Comparison of ENCODE assay signal across 8 cellular contexts in genomic region chr22:37228106-37229011, GRCh38. TPM values are rescaled to one million over a fixed set of nuclear protein-coding genes. Genes with fewer than 3 reads are reported as not detected.
DNase-seq lines count a peak whose midpoint lies in the region; FAIRE-seq and TF ChIP-seq lines count a peak whose summit lies in the region.

No MANE protein-coding gene starts in this region.

- no peak overlapping the region for H3K4me3 ChIP-seq in osteoblast (ENCODE audit: insufficient read depth, low read length)

- no peak for DNase-seq in GM12892 (ENCODE audit: insufficient read length)
- peak; percentile 77 for DNase-seq in UCSD-AML1 (lab: John Stamatoyannopoulos, UW; ENCODE audit: unreplicated experiment)
- peak; percentile 86 for DNase-seq in osteoblast (ENCODE audit: insufficient read length, low spot score, missing footprints)
- no peak for DNase-seq in NK-92 (lab: John Stamatoyannopoulos, UW; ENCODE audit: unreplicated experiment)
- no peak for DNase-seq in 8988T
- DNase-seq in NOMO-1 treated with dmso at 0.1 percent for 144 hours (lab: John Stamatoyannopoulos, UW; ENCODE audit: unreplicated experiment): no peak
- DNase-seq in DMS 273 (lab: John Stamatoyannopoulos, UW; ENCODE audit: unreplicated experiment): no peak

- no peak for TF ChIP-seq CTCF in osteoblast (IDR thresholded peaks at IDR 0.05; ENCODE audit: extremely low read depth, low read depth, low read length)

- no peak overlapping the region for H3K4me2 ChIP-seq in osteoblast (ENCODE audit: insufficient read depth, low read length)

- H3K4me3 Mint-ChIP-seq in dendritic cell treated with granulocyte-macrophage colony-stimulating factor and Interleukin-4, amounts not matched to agents 40 ng/mL and 50 ng/mL, for 4 days: peak overlapping the region; percentile 61

- H3K79me2 ChIP-seq in osteoblast (ENCODE audit: insufficient read depth, low read length): no peaks in the 10 kb centered on the region

- H2AFZ ChIP-seq in osteoblast (ENCODE audit: low read length): no peak overlapping the region

- peak; percentile 76 for FAIRE-seq in GM12892 (lab: Jason Lieb, UNC)

- H4K20me1 ChIP-seq in osteoblast (ENCODE audit: insufficient read depth, low read length): peaks cover 9% of the 10 kb centered on the region

- no peaks in the 10 kb centered on the region for H3K27me3 Mint-ChIP-seq in dendritic cell treated with granulocyte-macrophage colony-stimulating factor and Interleukin-4, amounts not matched to agents 40 ng/mL and 50 ng/mL, for 4 days

- H3K4me1 Mint-ChIP-seq in dendritic cell treated with granulocyte-macrophage colony-stimulating factor and Interleukin-4, amounts not matched to agents 40 ng/mL and 50 ng/mL, for 4 days (ENCODE audit: low read depth): peaks cover 91% of the 10 kb centered on the region

- H3K36me3 ChIP-seq in osteoblast (ENCODE audit: insufficient read depth, low read length): peaks cover 19% of the 10 kb centered on the region

- H3K36me3 Mint-ChIP-seq in dendritic cell treated with granulocyte-macrophage colony-stimulating factor and Interleukin-4, amounts not matched to agents 40 ng/mL and 50 ng/mL, for 4 days (ENCODE audit: low read depth): peaks cover 85% of the 10 kb centered on the region

- H3K27me3 ChIP-seq in osteoblast (ENCODE audit: insufficient read depth, low read length): no peaks in the 10 kb centered on the region

- H3K4me1 ChIP-seq in osteoblast (ENCODE audit: insufficient read depth, low read length): peaks cover 29% of the 10 kb centered on the region

- no peak overlapping the region for H3K27ac ChIP-seq in osteoblast (ENCODE audit: low read depth, low read length)

- peak overlapping the region; percentile 94 for H3K27ac Mint-ChIP-seq in dendritic cell treated with granulocyte-macrophage colony-stimulating factor and Interleukin-4, amounts not matched to agents 40 ng/mL and 50 ng/mL, for 4 days

- intact Hi-C loops in dendritic cell treated with granulocyte-macrophage colony-stimulating factor and Interleukin-4, amounts not matched to agents 40 ng/mL and 50 ng/mL, for 4 days (cut with micrococcal nuclease): loop anchor here (1.0 kb wide), 1 partner anchor 16 kb away; the partner anchor contains the start of gene RAC2

- no peaks in the 10 kb centered on the region for H3K9me3 ChIP-seq in osteoblast (ENCODE audit: low read depth, low read length)

- H3K9me3 Mint-ChIP-seq in dendritic cell treated with granulocyte-macrophage colony-stimulating factor and Interleukin-4, amounts not matched to agents 40 ng/mL and 50 ng/mL, for 4 days: no peaks in the 10 kb centered on the region

- no peak for TF ChIP-seq POLR2A in GM12892 (IDR thresholded peaks at IDR 0.05; ENCODE audit: low read depth, low read length)

RNA-seq across cellular contexts. Expression of gene RAC2, which starts 15.7 kb away (rescaled TPM):
- polyA plus RNA-seq in GM12892 (2012; ENCODE audit: missing spikeins): 247 TPM
- total RNA-seq in osteoblast: 13.6 and 14.5 TPM in 2 replicates

RNA-seq across cellular contexts. Expression of gene SSTR3, which starts 16.1 kb away (rescaled TPM):
- polyA plus RNA-seq in GM12892 (2012; ENCODE audit: missing spikeins): 2.8 TPM
- total RNA-seq in osteoblast: not detected in 2 replicates

RNA-seq across cellular contexts. Expression of gene C1QTNF6, which starts 40.3 kb away (rescaled TPM):
- 4.9 TPM for polyA plus RNA-seq in GM12892 (2012; ENCODE audit: missing spikeins)
- total RNA-seq in osteoblast: 11.9 and 18.3 TPM in 2 replicates

RNA-seq across cellular contexts. Expression of gene CYTH4, which starts 53.9 kb away (rescaled TPM):
- polyA plus RNA-seq in GM12892 (2012; ENCODE audit: missing spikeins): 12.8 TPM
- 0.59 and 0.72 TPM in 2 replicates for total RNA-seq in osteoblast

Comparison
In these comparisons a context has a peak if more than half of its experiments do, and no peak if none do; other contexts are left out.
1. DNase-seq: peak in UCSD-AML1 (single experiment) and osteoblast (single experiment); none in GM12892 (single experiment), NK-92 (single experiment), 8988T (single experiment), NOMO-1 treated with dmso at 0.1 percent for 144 hours (single experiment) and DMS 273 (single experiment).